Comparison of ENCODE assay signal across 2 cellular contexts in genomic region chr2:241320394-241320793, GRCh38.
TF ChIP-seq lines count a peak whose summit lies in the region.

No MANE protein-coding gene starts in this region.

TF ChIP-seq in HepG2, 621 proteins besides CTCF, POLR2A, EP300 and RAD21:
- TF ChIP-seq CENPT (CRISPR knock-in tag; IDR thresholded peaks at IDR 0.05; ENCODE audit: low read depth) (no peak), ZNF121 (CRISPR knock-in tag; IDR thresholded peaks at IDR 0.05) (peak; percentile 61; the same call in 1 of the 2 replicates), AFF4 (CRISPR knock-in tag; IDR thresholded peaks at IDR 0.05) (no peak)

TF ChIP-seq in WTC11, 78 proteins besides CTCF, POLR2A, EP300 and RAD21:
- TF ChIP-seq ZNF121 (CRISPR knock-in tag; IDR thresholded peaks at IDR 0.05), result peak; percentile 67; the same call in 1 of the 2 replicates
- TF ChIP-seq, protein P1, sequence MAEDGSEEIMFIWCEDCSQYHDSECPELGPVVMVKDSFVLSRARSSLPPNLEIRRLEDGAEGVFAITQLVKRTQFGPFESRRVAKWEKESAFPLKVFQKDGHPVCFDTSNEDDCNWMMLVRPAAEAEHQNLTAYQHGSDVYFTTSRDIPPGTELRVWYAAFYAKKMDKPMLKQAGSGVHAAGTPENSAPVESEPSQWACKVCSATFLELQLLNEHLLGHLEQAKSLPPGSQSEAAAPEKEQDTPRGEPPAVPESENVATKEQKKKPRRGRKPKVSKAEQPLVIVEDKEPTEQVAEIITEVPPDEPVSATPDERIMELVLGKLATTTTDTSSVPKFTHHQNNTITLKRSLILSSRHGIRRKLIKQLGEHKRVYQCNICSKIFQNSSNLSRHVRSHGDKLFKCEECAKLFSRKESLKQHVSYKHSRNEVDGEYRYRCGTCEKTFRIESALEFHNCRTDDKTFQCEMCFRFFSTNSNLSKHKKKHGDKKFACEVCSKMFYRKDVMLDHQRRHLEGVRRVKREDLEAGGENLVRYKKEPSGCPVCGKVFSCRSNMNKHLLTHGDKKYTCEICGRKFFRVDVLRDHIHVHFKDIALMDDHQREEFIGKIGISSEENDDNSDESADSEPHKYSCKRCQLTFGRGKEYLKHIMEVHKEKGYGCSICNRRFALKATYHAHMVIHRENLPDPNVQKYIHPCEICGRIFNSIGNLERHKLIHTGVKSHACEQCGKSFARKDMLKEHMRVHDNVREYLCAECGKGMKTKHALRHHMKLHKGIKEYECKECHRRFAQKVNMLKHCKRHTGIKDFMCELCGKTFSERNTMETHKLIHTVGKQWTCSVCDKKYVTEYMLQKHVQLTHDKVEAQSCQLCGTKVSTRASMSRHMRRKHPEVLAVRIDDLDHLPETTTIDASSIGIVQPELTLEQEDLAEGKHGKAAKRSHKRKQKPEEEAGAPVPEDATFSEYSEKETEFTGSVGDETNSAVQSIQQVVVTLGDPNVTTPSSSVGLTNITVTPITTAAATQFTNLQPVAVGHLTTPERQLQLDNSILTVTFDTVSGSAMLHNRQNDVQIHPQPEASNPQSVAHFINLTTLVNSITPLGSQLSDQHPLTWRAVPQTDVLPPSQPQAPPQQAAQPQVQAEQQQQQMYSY (CRISPR knock-in tag; IDR thresholded peaks at IDR 0.05), result no peak
